In genomic region chr1:169100208-169100882, GRCh38 we compare ENCODE assay signal across 21 cellular contexts. TPM values are rescaled to one million over a fixed set of nuclear protein-coding genes. Genes with fewer than 3 reads are reported as not detected.
DNase-seq lines count a peak whose midpoint lies in the region; ATAC-seq, FAIRE-seq and TF ChIP-seq lines count a peak whose summit lies in the region.
"Had no signal": no experiment of that assay in that cellular context is flagged by ENCODE, and none has a peak within 500 bp of the region (broad histone marks: within the 10 kb centered on the region; RNA-seq: fewer than 3 reads in every experiment).

No MANE protein-coding gene starts in this region.

- H3K4me2 ChIP-seq in mesendoderm (ENCODE audit: low read length): no peak overlapping the region
- H3K4me2 ChIP-seq: GM23338 had no signal

- peaks cover 8% of the 10 kb centered on the region for H3K4me1 Mint-ChIP-seq in MCF 10A (ENCODE audit: insufficient read depth, unreplicated experiment)

- H3K27ac Mint-ChIP-seq in MCF 10A (ENCODE audit: low read depth, unreplicated experiment): no peak overlapping the region
- H3K27ac Mint-ChIP-seq: CD4-positive, alpha-beta T cell; GM23338 had no signal

- TF ChIP-seq CTCF in esophagus muscularis mucosa (IDR thresholded peaks at IDR 0.05): no peak
- no peak for TF ChIP-seq CTCF in MCF 10A (IDR thresholded peaks at IDR 0.05; ENCODE audit: unreplicated experiment)

- intact Hi-C loops in esophagus muscularis mucosa (cut with DNase I) (loop anchor here (5.0 to 10.0 kb wide), 4 partner anchors 384 to 756 kb away; partner anchors contain the start of gene SLC19A2), MCF 10A (cut with micrococcal nuclease) (no loop called here)

- no peak overlapping the region for H3K18ac ChIP-seq in mesendoderm (ENCODE audit: low read length)

- no peaks in the 10 kb centered on the region for H3K9me3 Mint-ChIP-seq in MCF 10A (ENCODE audit: unreplicated experiment)
- H3K9me3 Mint-ChIP-seq: CD4-positive, alpha-beta T cell; GM23338 had no signal

- H2BK15ac ChIP-seq in mesendoderm (replicated peaks; ENCODE audit: low read depth): no peak overlapping the region

- H3K79me2 ChIP-seq in mesendoderm (ENCODE audit: control insufficient read depth, insufficient read depth, low read length): no peaks in the 10 kb centered on the region

- no peaks in the 10 kb centered on the region for H3K9me3 ChIP-seq in esophagus muscularis mucosa

- H3K27me3 ChIP-seq in esophagus muscularis mucosa: no peaks in the 10 kb centered on the region
- no peaks in the 10 kb centered on the region for H3K27me3 ChIP-seq in mesendoderm (ENCODE audit: insufficient read depth, low read length, poor library complexity)

- CTCF ChIA-PET in MCF 10A (lab: Yijun Ruan, JAX): interaction anchor here (0.6 to 1.1 kb wide), 4 partner anchors 14 to 464 kb away, joined by 3 to 4 read pairs (median 4); no protein-coding TSS in a partner anchor

- no peak overlapping the region for H3K4ac ChIP-seq in mesendoderm (ENCODE audit: low read depth, low read length)

- H2BK120ac ChIP-seq in mesendoderm (ENCODE audit: low read depth, low read length): no peak overlapping the region

- no peak overlapping the region for H4K8ac ChIP-seq in mesendoderm (ENCODE audit: low read depth, low read length)

- no peaks in the 10 kb centered on the region for H3K36me3 ChIP-seq in esophagus muscularis mucosa
- no peaks in the 10 kb centered on the region for H3K36me3 ChIP-seq in mesendoderm (ENCODE audit: control insufficient read depth, insufficient read depth, low read length)

- no peak overlapping the region for H3K4me3 Mint-ChIP-seq in MCF 10A (ENCODE audit: unreplicated experiment)
- H3K4me3 Mint-ChIP-seq: CD4-positive, alpha-beta T cell; GM23338 had no signal

- no TSS peak for BruUV-seq in MCF 10A (replicated peaks; lab: Mats Ljungman, UMichigan)

- no peak overlapping the region for H2BK5ac ChIP-seq in mesendoderm (ENCODE audit: low read length)

- FAIRE-seq in RCC 7860 (lab: Jason Lieb, UNC): no peak
- FAIRE-seq: D721Med had no signal

- peak; percentile 26 for DNase-seq in RCC 7860 (ENCODE audit: low spot score)
- peak; percentile 88 for DNase-seq in esophagus muscularis mucosa (ENCODE audit: extremely low spot score)
- DNase-seq in mesendoderm: no peak
- no peak for DNase-seq in hepatic stellate cell (ENCODE audit: low spot score)
- DNase-seq in NCI-H1417 (lab: John Stamatoyannopoulos, UW): no peak
- DNase-seq in MCF 10A (ENCODE audit: unreplicated experiment): no peak
- DNase-seq: ACHN; CD4-positive, alpha-beta T cell; DND-41; GDM1; KG1; NCI-H1092; NCI-H1694 treated with DMSO at 0.1 percent for 48 hours; NCI-H446; NCI-H774; Right ventricle myocardium superior had no signal

- no peak overlapping the region for H2AK5ac ChIP-seq in mesendoderm (ENCODE audit: low read length)

- no peak overlapping the region for H3K9ac ChIP-seq in mesendoderm (ENCODE audit: low read length)

- H3K27ac ChIP-seq in esophagus muscularis mucosa (replicated peaks in 1 of 4): no peak overlapping the region
- H3K27ac ChIP-seq in mesendoderm (ENCODE audit: low read depth, low read length): no peak overlapping the region
- H3K27ac ChIP-seq: HL-60 had no signal

- no peaks in the 10 kb centered on the region for H3K27me3 Mint-ChIP-seq in MCF 10A (ENCODE audit: insufficient read depth, unreplicated experiment)
- H3K27me3 Mint-ChIP-seq: CD4-positive, alpha-beta T cell had no signal

- POLR2A ChIA-PET in MCF 10A (lab: Yijun Ruan, JAX): interaction anchor here (0.5 to 2.0 kb wide), 3 partner anchors 10 to 40 kb away, joined by 3 to 7 read pairs (median 3); no protein-coding TSS in a partner anchor

- H3K23ac ChIP-seq in mesendoderm (ENCODE audit: low read length): peak overlapping the region; percentile 19

- peaks cover 20 to 28% (median 24%) of the 10 kb centered on the region in 4 donors for H3K4me1 ChIP-seq in esophagus muscularis mucosa
- peaks cover 1% of the 10 kb centered on the region for H3K4me1 ChIP-seq in mesendoderm (ENCODE audit: control insufficient read depth, low read depth, low read length)

- no peak overlapping the region for H3K56ac ChIP-seq in mesendoderm (ENCODE audit: low read length)

- TF ChIP-seq POLR2A in esophagus muscularis mucosa (IDR thresholded peaks at IDR 0.05; ENCODE audit: low read depth): no peak

- no peaks in the 10 kb centered on the region for H3K36me3 Mint-ChIP-seq in MCF 10A (ENCODE audit: insufficient read depth, unreplicated experiment)

- no peak for ATAC-seq in HG03342 (IDR thresholded peaks at IDR 0.05; ENCODE audit: unreplicated experiment)
- ATAC-seq: GM23338, Panc1 had no signal

- no peaks in the 10 kb centered on the region for H3K79me1 ChIP-seq in mesendoderm (ENCODE audit: low read length)

- no peak overlapping the region for H4K5ac ChIP-seq in mesendoderm (ENCODE audit: low read length)

- WGBS in esophagus muscularis mucosa: 83% methylated on average over 2 of the region's 2 CpGs
- WGBS in mesendoderm (ENCODE audit: extremely low coverage, insufficient coverage, low lambda C conversion rate): no CpG with 5 or more reads among the region's 2 CpGs

- H3K4me3 ChIP-seq in esophagus muscularis mucosa (no peak overlapping the region), mesendoderm (ENCODE audit: low read length) (no peak overlapping the region)
- H3K4me3 ChIP-seq: GM23338 had no signal

- TF ChIP-seq EP300 in esophagus muscularis mucosa (IDR thresholded peaks at IDR 0.05): no peak

RNA-seq across cellular contexts. Expression of gene ATP1B1, which starts 6.1 kb away (rescaled TPM):
- total RNA-seq in esophagus muscularis mucosa (10 to 100 TPM; 69.4 to 88.6 (median 78.3) TPM), MCF 10A (2022) (20.0 and 24.4 TPM in 2 replicates)
- 33.8 TPM for polyA plus RNA-seq in mesendoderm (2013, experiment 1 of 2)
- polyA plus RNA-seq in mesendoderm (2013, experiment 2 of 2): 36.1 TPM

Comparison
In these comparisons a context has a peak if more than half of its experiments do, and no peak if none do; other contexts are left out.
1. DNase-seq: peak in RCC 7860 (single experiment) and esophagus muscularis mucosa (single experiment); none in mesendoderm (single experiment), hepatic stellate cell (single experiment), NCI-H1417 (0 of 3) and MCF 10A (single experiment).